Comparison of ENCODE assay signal across 9 cellular contexts in the genomic region with DNA sequence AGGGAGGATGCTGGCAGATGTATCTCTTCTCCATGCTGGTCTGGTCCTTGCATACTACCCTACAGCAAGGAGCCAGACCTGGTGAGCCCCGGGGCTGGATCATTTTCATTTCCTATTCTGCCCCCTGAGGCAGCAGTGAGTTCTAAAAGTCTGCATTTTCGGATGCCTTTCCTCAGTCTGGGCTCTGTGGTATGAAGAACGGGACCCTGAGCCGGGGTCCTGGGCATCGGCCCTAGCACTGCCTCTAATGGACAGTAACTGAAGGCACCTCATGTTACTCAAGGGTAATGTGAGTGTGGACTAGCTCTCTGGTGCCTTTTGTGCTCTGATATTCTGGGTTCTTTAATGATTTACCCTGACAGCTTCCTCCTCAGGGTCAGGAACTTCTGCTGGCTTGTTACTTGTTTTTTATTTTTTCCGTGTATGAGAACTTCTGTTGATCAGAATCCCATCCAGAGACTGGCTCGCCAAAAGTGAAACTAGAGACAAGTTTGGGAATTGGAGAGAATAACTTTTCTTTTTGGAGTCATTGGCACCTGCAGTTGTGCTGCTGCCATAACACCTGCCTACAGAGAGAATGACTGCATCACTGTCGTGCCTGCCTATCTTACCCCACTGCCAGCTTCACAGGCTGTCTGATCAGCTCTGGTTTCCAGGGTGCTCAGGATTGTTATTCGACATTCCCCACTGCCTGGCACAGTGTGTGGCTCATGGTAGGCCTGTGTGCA.
DNase-seq lines count a peak whose midpoint lies in the region; ATAC-seq and TF ChIP-seq lines count a peak whose summit lies in the region.
"Had no signal": no experiment of that assay in that cellular context is flagged by ENCODE, and none has a peak within 500 bp of the region (broad histone marks: within the 10 kb centered on the region; RNA-seq: fewer than 3 reads in every experiment).

No MANE protein-coding gene starts in this region.

- 22 to 36% methylated on average over 9 of the region's 9 CpGs for WGBS in lower leg skin, 2 donors

- H3K4me3 Mint-ChIP-seq in CD4-positive, alpha-beta T cell = peak overlapping the region; percentile 74
- peak overlapping the region; percentile 53 for H3K4me3 Mint-ChIP-seq in activated naive CD8-positive, alpha-beta T cell treated with anti-CD3 and anti-CD28 coated beads, Interleukin-2, amount 50 U/mL, for 24 hours
- H3K4me3 Mint-ChIP-seq in endothelial cell (ENCODE audit: unreplicated experiment) = no peak overlapping the region

- no peaks in the 10 kb centered on the region for H3K27me3 Mint-ChIP-seq in CD4-positive, alpha-beta T cell
- no peaks in the 10 kb centered on the region for H3K27me3 Mint-ChIP-seq in activated naive CD8-positive, alpha-beta T cell treated with anti-CD3 and anti-CD28 coated beads, Interleukin-2, amount 50 U/mL, for 24 hours
- H3K27me3 Mint-ChIP-seq in endothelial cell (ENCODE audit: unreplicated experiment) = peaks cover 16% of the 10 kb centered on the region

- peaks cover 48% of the 10 kb centered on the region for H3K4me1 ChIP-seq in muscle layer of colon (ENCODE audit: insufficient read depth, low read length)

- POLR2A ChIA-PET in CD4-positive, alpha-beta T cell (lab: Charles Lee) = interaction anchor here (1.1 to 2.5 kb wide), 4 partner anchors 10 to 62 kb away, joined by 3 to 8 read pairs (median 6); partner anchors contain the start of gene SUSD6

- ATAC-seq in CD4-positive, alpha-beta T cell (ENCODE audit: poor library complexity) = peak; percentile 39
- ATAC-seq in GM21723 (IDR thresholded peaks at IDR 0.05; ENCODE audit: unreplicated experiment) = peak; percentile 30
- ATAC-seq in activated naive CD8-positive, alpha-beta T cell treated with anti-CD3 and anti-CD28 coated beads, Interleukin-2, amount 50 U/mL, for 24 hours = no peak

- TF ChIP-seq POLR2A in lower leg skin (IDR thresholded peaks at IDR 0.05) = no peak

- H3K9ac ChIP-seq in muscle layer of colon (ENCODE audit: low read length) = no peak overlapping the region

- no peak overlapping the region for H3K27ac ChIP-seq in CD4-positive, alpha-beta T cell (ENCODE audit: low read depth, low read length)
- peak overlapping the region; percentile 54 for H3K27ac ChIP-seq in muscle layer of colon (ENCODE audit: low read depth, low read length)

- H3K9me3 ChIP-seq in CD4-positive, alpha-beta T cell (ENCODE audit: control insufficient read depth, low read length) = no peaks in the 10 kb centered on the region
- H3K9me3 ChIP-seq in muscle layer of colon (ENCODE audit: low read length) = no peaks in the 10 kb centered on the region

- CTCF ChIA-PET in CD4-positive, alpha-beta T cell (lab: Charles Lee) = interaction anchor here (0.5 to 1.0 kb wide), 3 partner anchors 15 to 93 kb away, joined by 3 to 4 read pairs (median 4); no protein-coding TSS in a partner anchor

- peaks cover 27% of the 10 kb centered on the region for H3K36me3 Mint-ChIP-seq in CD4-positive, alpha-beta T cell (ENCODE audit: low read depth)
- peaks cover 11% of the 10 kb centered on the region for H3K36me3 Mint-ChIP-seq in activated naive CD8-positive, alpha-beta T cell treated with anti-CD3 and anti-CD28 coated beads, Interleukin-2, amount 50 U/mL, for 24 hours (ENCODE audit: low read depth)
- peaks cover 36% of the 10 kb centered on the region for H3K36me3 Mint-ChIP-seq in endothelial cell (ENCODE audit: low read depth, unreplicated experiment)

- H3K27ac Mint-ChIP-seq in CD4-positive, alpha-beta T cell = peak overlapping the region; percentile 67
- peak overlapping the region; percentile 98 for H3K27ac Mint-ChIP-seq in activated naive CD8-positive, alpha-beta T cell treated with anti-CD3 and anti-CD28 coated beads, Interleukin-2, amount 50 U/mL, for 24 hours
- no peak overlapping the region for H3K27ac Mint-ChIP-seq in endothelial cell (ENCODE audit: unreplicated experiment)

- peaks cover 89% of the 10 kb centered on the region for H3K4me1 Mint-ChIP-seq in CD4-positive, alpha-beta T cell (ENCODE audit: low read depth)
- H3K4me1 Mint-ChIP-seq in activated naive CD8-positive, alpha-beta T cell treated with anti-CD3 and anti-CD28 coated beads, Interleukin-2, amount 50 U/mL, for 24 hours = peaks cover 88% of the 10 kb centered on the region
- H3K4me1 Mint-ChIP-seq in endothelial cell (ENCODE audit: unreplicated experiment) = peaks cover 58% of the 10 kb centered on the region

- no peaks in the 10 kb centered on the region for H3K9me3 Mint-ChIP-seq in CD4-positive, alpha-beta T cell
- no peaks in the 10 kb centered on the region for H3K9me3 Mint-ChIP-seq in activated naive CD8-positive, alpha-beta T cell treated with anti-CD3 and anti-CD28 coated beads, Interleukin-2, amount 50 U/mL, for 24 hours
- no peaks in the 10 kb centered on the region for H3K9me3 Mint-ChIP-seq in endothelial cell (ENCODE audit: unreplicated experiment)

- H3K27me3 ChIP-seq in CD4-positive, alpha-beta T cell (ENCODE audit: control insufficient read depth, insufficient read depth, low read length) = no peaks in the 10 kb centered on the region
- H3K27me3 ChIP-seq in muscle layer of colon (ENCODE audit: control insufficient read depth in 1 of 2, insufficient read depth in 2 of 2, low read length in 2 of 2) = no peaks in the 10 kb centered on the region

- DNase-seq in CD4-positive, alpha-beta T cell = no peak
- DNase-seq in activated naive CD8-positive, alpha-beta T cell treated with anti-CD3 and anti-CD28 coated beads, Interleukin-2, amount 50 U/mL, for 24 hours = no peak
- DNase-seq in lower leg skin (ENCODE audit: low spot score in 2 of 2) (no peak), endothelial cell (ENCODE audit: low spot score) (no peak), NCI-H1048 (lab: John Stamatoyannopoulos, UW) (no peak), NCI-H1694 treated with DMSO at 0.1 percent for 48 hours (lab: John Stamatoyannopoulos, UW) (no peak)
- DNase-seq: EL had no signal

- no peak overlapping the region for H3K4me3 ChIP-seq in muscle layer of colon (ENCODE audit: low read depth in 1 of 2, low read length in 2 of 2)
- H3K4me3 ChIP-seq in lower leg skin (ENCODE audit: low read depth, poor library complexity, severe bottlenecking) = no peak overlapping the region

- intact Hi-C loops in CD4-positive, alpha-beta T cell (cut with DNase I, micrococcal nuclease) = loop anchor here in 1 of 2 experiments (5.0 kb wide), 1 partner anchor 36 kb away; no protein-coding TSS in a partner anchor
- intact Hi-C loops in lower leg skin (cut with DNase I; ENCODE audit: low total_unique reads) = no loop called here

- H3K36me3 ChIP-seq in muscle layer of colon (ENCODE audit: insufficient read depth, low read length) = no peaks in the 10 kb centered on the region

- no peak for TF ChIP-seq CTCF in CD4-positive, alpha-beta T cell (IDR thresholded peaks at IDR 0.05)
- TF ChIP-seq CTCF in lower leg skin (IDR thresholded peaks at IDR 0.05) = no peak
- TF ChIP-seq CTCF in endothelial cell (IDR thresholded peaks at IDR 0.05; ENCODE audit: unreplicated experiment) = no peak
